Comparison of ENCODE assay signal across 1 cellular context in genomic region chr5:569358-569867, GRCh38.
TF ChIP-seq lines count a peak whose summit lies in the region.

No MANE protein-coding gene starts in this region.

TF ChIP-seq in HepG2, 621 proteins besides CTCF, POLR2A, EP300 and RAD21 (continued from another document):
- TF ChIP-seq UBTF (CRISPR knock-in tag; IDR thresholded peaks at IDR 0.05), result no peak
- TF ChIP-seq KLF15 (CRISPR knock-in tag; IDR thresholded peaks at IDR 0.05; ENCODE audit: borderline replicate concordance), result no peak
- no peak for TF ChIP-seq MEF2D (CRISPR knock-in tag; IDR thresholded peaks at IDR 0.05)
